ENCODE assay signal across 23 cellular contexts in the genomic region with DNA sequence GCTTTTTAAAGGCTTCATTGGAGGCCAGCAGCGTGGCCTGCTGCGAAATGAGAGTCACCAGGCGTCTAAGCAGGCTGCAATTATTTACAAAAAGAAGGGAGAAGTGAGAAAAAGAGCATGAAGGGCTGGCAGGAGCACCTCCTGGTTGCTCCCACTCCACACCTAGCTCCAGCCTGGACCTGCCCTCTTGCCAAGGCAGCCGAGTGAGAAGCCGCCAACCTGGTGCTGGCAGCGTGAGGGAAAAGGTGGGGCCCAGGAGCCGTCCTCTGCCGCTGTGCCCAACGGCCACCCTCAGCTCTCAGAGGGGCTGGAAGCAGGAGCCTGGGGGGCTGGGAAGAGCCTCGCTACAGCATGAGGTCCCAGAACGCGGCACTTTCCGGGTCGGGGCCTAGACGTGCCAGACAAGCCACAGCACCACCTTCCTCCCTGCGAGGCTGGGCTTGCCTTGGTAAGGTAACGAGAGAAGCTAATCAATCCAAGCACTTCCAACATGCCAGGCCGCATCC. TPM values are rescaled to one million over a fixed set of nuclear protein-coding genes. Genes with fewer than 3 reads are reported as not detected.
"Had no signal": no experiment of that assay in that cellular context is flagged by ENCODE, and none has a peak within 500 bp of the region (broad histone marks: within the 10 kb centered on the region; RNA-seq: fewer than 3 reads in every experiment).

No MANE protein-coding gene starts in this region.

- H3K4me3 ChIP-seq: dorsolateral prefrontal cortex, pancreas, SK-N-MC, upper lobe of right lung had no signal

- DNase-seq: activated CD4-positive, CD25-positive, alpha-beta regulatory T cell treated with anti-CD3 and anti-CD28 coated beads, Interleukin-2, amount 50 U/mL, for 72 hours; activated naive CD4-positive, alpha-beta T cell treated with anti-CD3 and anti-CD28 coated beads, Interleukin-2, amount 50 U/mL, for 16 hours; activated T-cell treated with anti-CD3 and anti-CD28 coated beads for 4 hours; endodermal cell; foreskin keratinocyte; head of caudate nucleus; left colon; midbrain; naive B cell; retina; small intestine; stimulated activated CD4-positive, alpha-beta T cell treated with anti-CD3 and anti-CD28 coated beads, Interleukin-4, amount 100 ng/mL, for 4 hours; stimulated activated CD8-positive, alpha-beta memory T cell treated with anti-CD3 and anti-CD28 coated beads, Interleukin-4, amount 100 ng/mL, for 48 hours; stimulated activated naive CD4-positive, alpha-beta T cell treated with Interleukin-2 at 50 U/mL for 16 hours; T-cell; T1000; upper lobe of right lung had no signal

- H3K27me3 Mint-ChIP-seq: activated T-helper 17 cell treated with anti-CD3 and anti-CD28 coated beads, Interleukin-2, amount 50 U/mL, for 72 hours had no signal

- H3K36me3 Mint-ChIP-seq: naive B cell, T-cell had no signal

- ATAC-seq: activated T-helper 17 cell treated with anti-CD3 and anti-CD28 coated beads, Interleukin-2, amount 50 U/mL, for 72 hours; foreskin keratinocyte; left colon; T-cell; upper lobe of right lung had no signal

- H3K27ac Mint-ChIP-seq: activated T-helper 17 cell treated with anti-CD3 and anti-CD28 coated beads, Interleukin-2, amount 50 U/mL, for 72 hours; endodermal cell; T-cell had no signal

- H3K27me3 ChIP-seq: foreskin keratinocyte, pancreas, upper lobe of right lung had no signal

- H3K4me1 Mint-ChIP-seq: activated T-helper 17 cell treated with anti-CD3 and anti-CD28 coated beads, Interleukin-2, amount 50 U/mL, for 72 hours; endodermal cell had no signal

- FAIRE-seq: astrocyte, pancreas, small intestine had no signal

- H3K9me3 Mint-ChIP-seq: activated T-helper 17 cell treated with anti-CD3 and anti-CD28 coated beads, Interleukin-2, amount 50 U/mL, for 72 hours; naive B cell; T-cell had no signal

- H3K4me3 Mint-ChIP-seq: activated T-helper 17 cell treated with anti-CD3 and anti-CD28 coated beads, Interleukin-2, amount 50 U/mL, for 72 hours; endodermal cell; naive B cell; T-cell had no signal

- H3K4me1 ChIP-seq: upper lobe of right lung had no signal

- H3K27ac ChIP-seq: foreskin keratinocyte, pancreas, SK-N-MC, upper lobe of right lung had no signal

- H3K9me3 ChIP-seq: pancreas, upper lobe of right lung had no signal

RNA-seq across cellular contexts. Expression of gene PNCK, which starts 30.5 kb away (rescaled TPM):
- total RNA-seq: foreskin keratinocyte, lung microvascular endothelial cell had no signal

RNA-seq across cellular contexts. Expression of gene DUSP9, which starts 57.1 kb away (rescaled TPM):
- total RNA-seq: left colon, upper lobe of right lung had no signal
